11 cellular contexts compared by ENCODE assay signal in the genomic region with DNA sequence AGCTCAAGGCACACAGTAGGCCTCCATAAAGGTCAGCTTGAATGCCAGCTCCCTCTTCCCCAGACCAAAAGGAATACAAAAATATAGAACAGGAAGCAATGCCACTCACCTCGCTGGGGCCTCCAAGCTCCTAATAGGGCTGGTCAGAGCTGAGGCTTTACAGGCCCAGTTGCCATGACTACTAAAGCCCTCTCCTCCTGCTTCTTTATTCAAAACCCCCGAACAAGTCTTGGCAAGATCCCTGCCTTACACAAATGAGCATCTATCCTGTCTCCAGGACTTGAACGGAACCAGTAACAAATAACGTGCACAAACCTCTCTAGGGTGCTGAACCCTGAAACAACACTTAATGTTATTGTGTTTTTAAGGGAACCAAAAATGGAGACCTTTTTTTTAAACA.
DNase-seq lines count a peak whose midpoint lies in the region; ATAC-seq and TF ChIP-seq lines count a peak whose summit lies in the region.
"Had no signal": no experiment of that assay in that cellular context is flagged by ENCODE, and none has a peak within 500 bp of the region (broad histone marks: within the 10 kb centered on the region; RNA-seq: fewer than 3 reads in every experiment).

No MANE protein-coding gene starts in this region.

- 35 to 53% methylated on average over 4 of the region's 4 CpGs for WGBS in thyroid gland, 2 donors

- no peaks in the 10 kb centered on the region for H3K27me3 ChIP-seq in thyroid gland

- H3K4me3 ChIP-seq in thyroid gland (replicated peaks in 1 of 3): no peak overlapping the region

- H3K36me3 Mint-ChIP-seq in activated T-helper 17 cell treated with anti-CD3 and anti-CD28 coated beads, Interleukin-2, amount 50 U/mL, for 72 hours (ENCODE audit: low read depth): no peaks in the 10 kb centered on the region

- peak overlapping the region; percentile 39 for H3K27ac Mint-ChIP-seq in activated T-helper 17 cell treated with anti-CD3 and anti-CD28 coated beads, Interleukin-2, amount 50 U/mL, for 72 hours
- H3K27ac Mint-ChIP-seq: activated naive CD8-positive, alpha-beta T cell treated with anti-CD3 and anti-CD28 coated beads, Interleukin-2, amount 50 U/mL, for 24 hours; naive B cell had no signal

- no peaks in the 10 kb centered on the region for H3K4me1 Mint-ChIP-seq in activated T-helper 17 cell treated with anti-CD3 and anti-CD28 coated beads, Interleukin-2, amount 50 U/mL, for 72 hours
- H3K4me1 Mint-ChIP-seq: activated naive CD8-positive, alpha-beta T cell treated with anti-CD3 and anti-CD28 coated beads, Interleukin-2, amount 50 U/mL, for 24 hours had no signal

- no peaks in the 10 kb centered on the region for H3K36me3 ChIP-seq in thyroid gland

- no peak for ATAC-seq in activated T-helper 17 cell treated with anti-CD3 and anti-CD28 coated beads, Interleukin-2, amount 50 U/mL, for 72 hours (replicated peaks)
- ATAC-seq in GM19452 (IDR thresholded peaks at IDR 0.05; ENCODE audit: unreplicated experiment): no peak
- ATAC-seq: activated naive CD8-positive, alpha-beta T cell treated with anti-CD3 and anti-CD28 coated beads, Interleukin-2, amount 50 U/mL, for 24 hours; Panc1 had no signal

- DNase-seq in NCI-H82 (lab: John Stamatoyannopoulos, UW): peak; percentile 86
- DNase-seq in NCI-H82 treated with DMSO at 0.1 percent for 48 hours (lab: John Stamatoyannopoulos, UW; ENCODE audit: unreplicated experiment): no peak
- DNase-seq in iris pigment epithelial cell (ENCODE audit: low read depth): peak; percentile 33
- DNase-seq in thyroid gland: peak in 1 of 2 donors; percentile 32
- no peak for DNase-seq in ACHN
- no peak for DNase-seq in amniotic stem cell (lab: John Stamatoyannopoulos, UW)
- DNase-seq: activated naive CD8-positive, alpha-beta T cell treated with anti-CD3 and anti-CD28 coated beads, Interleukin-2, amount 50 U/mL, for 24 hours; naive B cell had no signal

- H3K4me3 Mint-ChIP-seq in activated T-helper 17 cell treated with anti-CD3 and anti-CD28 coated beads, Interleukin-2, amount 50 U/mL, for 72 hours: no peak overlapping the region
- H3K4me3 Mint-ChIP-seq: activated naive CD8-positive, alpha-beta T cell treated with anti-CD3 and anti-CD28 coated beads, Interleukin-2, amount 50 U/mL, for 24 hours; naive B cell had no signal

- H3K27me3 Mint-ChIP-seq in activated T-helper 17 cell treated with anti-CD3 and anti-CD28 coated beads, Interleukin-2, amount 50 U/mL, for 72 hours: no peaks in the 10 kb centered on the region
- H3K27me3 Mint-ChIP-seq: activated naive CD8-positive, alpha-beta T cell treated with anti-CD3 and anti-CD28 coated beads, Interleukin-2, amount 50 U/mL, for 24 hours; naive B cell had no signal

- TF ChIP-seq POLR2A in thyroid gland (IDR thresholded peaks at IDR 0.05): no peak

- H3K27ac ChIP-seq in thyroid gland: peak overlapping the region; percentile 72 to 80 (median 79)

- no peak for TF ChIP-seq CTCF in thyroid gland (IDR thresholded peaks at IDR 0.05)

- H3K4me1 ChIP-seq in thyroid gland: peaks cover 65 to 70% of the 10 kb centered on the region in 2 donors

- H3K9me3 Mint-ChIP-seq in activated T-helper 17 cell treated with anti-CD3 and anti-CD28 coated beads, Interleukin-2, amount 50 U/mL, for 72 hours: no peaks in the 10 kb centered on the region
- H3K9me3 Mint-ChIP-seq: activated naive CD8-positive, alpha-beta T cell treated with anti-CD3 and anti-CD28 coated beads, Interleukin-2, amount 50 U/mL, for 24 hours had no signal

- in situ Hi-C loops in ACHN (cut with HindIII; ENCODE audit: low pct_ligation_motif_present, low pct_unique_long_range_greater_than_20kb, low sequenced_read_pairs): no loop called here

- intact Hi-C loops in thyroid gland (cut with DNase I): no loop called here

- no peaks in the 10 kb centered on the region for H3K9me3 ChIP-seq in thyroid gland

Comparison
In these comparisons a context has a peak if more than half of its experiments do, and no peak if none do; other contexts are left out.
1. DNase-seq: peak in NCI-H82 (single experiment) and iris pigment epithelial cell (single experiment); none in NCI-H82 treated with DMSO at 0.1 percent for 48 hours (single experiment), ACHN (single experiment) and amniotic stem cell (single experiment).